In genomic region chr1:38026592-38027200, GRCh38 we compare ENCODE assay signal across 8 cellular contexts. TPM values are rescaled to one million over a fixed set of nuclear protein-coding genes. Genes with fewer than 3 reads are reported as not detected.
DNase-seq lines count a peak whose midpoint lies in the region; ATAC-seq, FAIRE-seq and TF ChIP-seq lines count a peak whose summit lies in the region.

No MANE protein-coding gene starts in this region.

- FAIRE-seq in GM19239 (lab: Jason Lieb, UNC) = peak; percentile 48

- H3K4me3 ChIP-seq in CD4-positive, CD25-positive, alpha-beta regulatory T cell (ENCODE audit: low read depth, low read length) = no peak overlapping the region
- H3K4me3 ChIP-seq in NT2/D1 (ENCODE audit: insufficient read length, low read depth) (no peak overlapping the region), breast epithelium (no peak overlapping the region), lower lobe of right lung (no peak overlapping the region), vagina (no peak overlapping the region)

- H3K27ac ChIP-seq in CD4-positive, CD25-positive, alpha-beta regulatory T cell (ENCODE audit: insufficient read depth, low read length, poor library complexity, severe bottlenecking) = peak overlapping the region; percentile 21
- no peak overlapping the region for H3K27ac ChIP-seq in breast epithelium
- H3K27ac ChIP-seq in lower lobe of right lung = no peak overlapping the region
- H3K27ac ChIP-seq in vagina = no peak overlapping the region

- TF ChIP-seq CTCF in breast epithelium (IDR thresholded peaks at IDR 0.05) = peak in 2 of 3 donors; percentile 37 to 54
- peak; percentile 69 for TF ChIP-seq CTCF in lower lobe of right lung (IDR thresholded peaks at IDR 0.05)
- TF ChIP-seq CTCF in vagina (IDR thresholded peaks at IDR 0.05) = peak in 2 of 3 experiments; percentile 35 to 37

- H3K36me3 ChIP-seq in CD4-positive, CD25-positive, alpha-beta regulatory T cell (ENCODE audit: control insufficient read depth, insufficient read depth, low read length) = peaks cover 43% of the 10 kb centered on the region
- peaks cover 49% of the 10 kb centered on the region for H3K36me3 ChIP-seq in NT2/D1 (ENCODE audit: insufficient read depth, insufficient read length, low read length)
- peaks cover 14% of the 10 kb centered on the region for H3K36me3 ChIP-seq in breast epithelium
- peaks cover 44% of the 10 kb centered on the region for H3K36me3 ChIP-seq in lower lobe of right lung
- H3K36me3 ChIP-seq in vagina = peaks cover 0 to 31% of the 10 kb centered on the region in 2 donors

- peaks cover 46% of the 10 kb centered on the region for H3K4me1 ChIP-seq in CD4-positive, CD25-positive, alpha-beta regulatory T cell (ENCODE audit: control insufficient read depth, insufficient read depth, low read length, poor library complexity, severe bottlenecking)
- H3K4me1 ChIP-seq in NT2/D1 (ENCODE audit: insufficient read depth, insufficient read length) (peaks cover 48% of the 10 kb centered on the region), breast epithelium (peaks cover 3 to 14% of the 10 kb centered on the region in 2 donors), lower lobe of right lung (peaks cover 28% of the 10 kb centered on the region), vagina (peaks cover 35% of the 10 kb centered on the region)

- H3K27me3 ChIP-seq in CD4-positive, CD25-positive, alpha-beta regulatory T cell (ENCODE audit: control insufficient read depth, insufficient read depth, low read length) = no peaks in the 10 kb centered on the region
- H3K27me3 ChIP-seq in NT2/D1 (ENCODE audit: insufficient read depth, insufficient read length) = no peaks in the 10 kb centered on the region
- H3K27me3 ChIP-seq in breast epithelium = no peaks in the 10 kb centered on the region
- no peaks in the 10 kb centered on the region for H3K27me3 ChIP-seq in lower lobe of right lung (ENCODE audit: low read depth)
- no peaks in the 10 kb centered on the region for H3K27me3 ChIP-seq in vagina

- peak in 1 of 3 donors; percentile 61 for DNase-seq in CD4-positive, CD25-positive, alpha-beta regulatory T cell
- DNase-seq in GM19239 (ENCODE audit: insufficient read length, low spot score) = no peak
- DNase-seq in NT2/D1 (ENCODE audit: low read depth, low spot score) = no peak
- DNase-seq in breast epithelium (ENCODE audit: low spot score in 2 of 2) = peak in 1 of 2 donors; percentile 65
- peak; percentile 78 for DNase-seq in lower lobe of right lung
- no peak for DNase-seq in vagina (ENCODE audit: extremely low spot score in 2 of 2)
- no peak for DNase-seq in NCI-H1930 (lab: John Stamatoyannopoulos, UW)

- no peaks in the 10 kb centered on the region for H3K27me3 Mint-ChIP-seq in CD4-positive, CD25-positive, alpha-beta regulatory T cell

- peaks cover 11 to 51% (median 36%) of the 10 kb centered on the region in 4 donors for H3K4me1 Mint-ChIP-seq in CD4-positive, CD25-positive, alpha-beta regulatory T cell

- peaks cover 18% of the 10 kb centered on the region for H3K36me3 Mint-ChIP-seq in CD4-positive, CD25-positive, alpha-beta regulatory T cell

- no peak overlapping the region for H3K4me3 Mint-ChIP-seq in CD4-positive, CD25-positive, alpha-beta regulatory T cell

- peak overlapping the region in 1 of 3 donors; percentile 89 for H3K27ac Mint-ChIP-seq in CD4-positive, CD25-positive, alpha-beta regulatory T cell

- peak overlapping the region; percentile 28 for H3K9ac ChIP-seq in NT2/D1 (ENCODE audit: insufficient read length, low read depth)

- no peaks in the 10 kb centered on the region for H3K9me3 ChIP-seq in CD4-positive, CD25-positive, alpha-beta regulatory T cell (ENCODE audit: control insufficient read depth in 2 of 2, low read length in 2 of 2)
- H3K9me3 ChIP-seq in NT2/D1 (ENCODE audit: insufficient read depth, low read length) (no peaks in the 10 kb centered on the region), breast epithelium (no peaks in the 10 kb centered on the region), lower lobe of right lung (no peaks in the 10 kb centered on the region), vagina (no peaks in the 10 kb centered on the region)

- no peaks in the 10 kb centered on the region for H3K9me3 Mint-ChIP-seq in CD4-positive, CD25-positive, alpha-beta regulatory T cell

- intact Hi-C loops in breast epithelium (cut with DNase I; ENCODE audit: low total_unique reads) = no loop called here
- intact Hi-C loops in lower lobe of right lung (cut with DNase I) = no loop called here
- intact Hi-C loops in vagina (cut with DNase I) = no loop called here

- ATAC-seq in CD4-positive, CD25-positive, alpha-beta regulatory T cell (ENCODE audit: low read depth in 2 of 2) = no peak
- peak; percentile 82 to 87 for ATAC-seq in lower lobe of right lung
- no peak for ATAC-seq in GM19463 (IDR thresholded peaks at IDR 0.05; ENCODE audit: unreplicated experiment)

- TF ChIP-seq POLR2A in breast epithelium (IDR thresholded peaks at IDR 0.05) (no peak), vagina (IDR thresholded peaks at IDR 0.05) (no peak)

RNA-seq across cellular contexts. Expression of gene UTP11, which starts 14.2 kb away (rescaled TPM):
- 12.3 TPM for total RNA-seq in CD4-positive, CD25-positive, alpha-beta regulatory T cell
- polyA plus RNA-seq in CD4-positive, CD25-positive, alpha-beta regulatory T cell = 10 to 100 TPM; 21.0 to 31.1 (median 24.9) TPM
- total RNA-seq in breast epithelium (10 to 100 TPM; 22.6 to 29.2 (median 25.6) TPM), lower lobe of right lung (22.8 TPM), vagina (18.7 TPM)

RNA-seq across cellular contexts. Expression of gene POU3F1, which starts 19.9 kb away (rescaled TPM):
- total RNA-seq in CD4-positive, CD25-positive, alpha-beta regulatory T cell = 1.7 TPM
- polyA plus RNA-seq in CD4-positive, CD25-positive, alpha-beta regulatory T cell = under 1 TPM; 0.11 to 0.49 (median 0.32) TPM
- total RNA-seq in breast epithelium (under 1 TPM in 1 of 3 donors, not detected in 2; 0.29 TPM), lower lobe of right lung (not detected), vagina (not detected)

RNA-seq across cellular contexts. Expression of gene FHL3, which starts 21.4 kb away (rescaled TPM):
- total RNA-seq in CD4-positive, CD25-positive, alpha-beta regulatory T cell = 4.6 TPM
- 10 to 100 TPM; 11.2 to 20.8 (median 13.3) TPM for polyA plus RNA-seq in CD4-positive, CD25-positive, alpha-beta regulatory T cell
- total RNA-seq in breast epithelium (10 to 100 TPM; 11.8 to 22.6 (median 21.4) TPM), lower lobe of right lung (16.9 TPM), vagina (26.3 TPM)

RNA-seq across cellular contexts. Expression of gene SF3A3, which starts 36.9 kb away (rescaled TPM):
- 47.6 TPM for total RNA-seq in CD4-positive, CD25-positive, alpha-beta regulatory T cell
- 100 to 1,000 TPM in 3 of 4 donors, 10 to 100 TPM in 1; 90.6 to 118 (median 105) TPM for polyA plus RNA-seq in CD4-positive, CD25-positive, alpha-beta regulatory T cell
- total RNA-seq in breast epithelium = 10 to 100 TPM; 51.8 to 61.8 (median 54.4) TPM
- 41.8 TPM for total RNA-seq in lower lobe of right lung
- 50.3 TPM for total RNA-seq in vagina

Comparison
In these comparisons a context has a peak if more than half of its experiments do, and no peak if none do; other contexts are left out.
1. ATAC-seq: peak in lower lobe of right lung (2 of 2); none in CD4-positive, CD25-positive, alpha-beta regulatory T cell (0 of 2) and GM19463 (single experiment).
2. Peak in every context shown above with its lines, with median percentiles within 50 percentile points of each other: CTCF ChIP-seq.